Comparison of ENCODE assay signal across 13 cellular contexts in genomic region chr22:44409691-44410316, GRCh38.
"Had no signal": no experiment of that assay in that cellular context is flagged by ENCODE, and none has a peak within 500 bp of the region (broad histone marks: within the 10 kb centered on the region; RNA-seq: fewer than 3 reads in every experiment).

No MANE protein-coding gene starts in this region.

- DNase-seq: activated CD4-positive, alpha-beta T cell treated with anti-CD3 and anti-CD28 coated beads, Interleukin-2, amount 10 ng/mL, durations not matched to agents 7 days and 5 days; activated naive CD4-positive, alpha-beta T cell; activated naive CD8-positive, alpha-beta T cell treated with anti-CD3 and anti-CD28 coated beads, Interleukin-2, amount 10 ng/mL, durations not matched to agents 7 days and 5 days; brain microvascular endothelial cell; effector memory CD4-positive, alpha-beta T cell; foreskin melanocyte; mammary epithelial cell; uterus had no signal

- H3K9me3 Mint-ChIP-seq: activated CD4-positive, alpha-beta T cell treated with anti-CD3 and anti-CD28 coated beads, Interleukin-2, amount 10 ng/mL, durations not matched to agents 7 days and 5 days; activated naive CD8-positive, alpha-beta T cell treated with anti-CD3 and anti-CD28 coated beads, Interleukin-2, amount 10 ng/mL, durations not matched to agents 7 days and 5 days; dendritic cell treated with granulocyte-macrophage colony-stimulating factor and Interleukin-4, amounts not matched to agents 40 ng/mL and 50 ng/mL, for 4 days; natural killer cell treated with Interleukin-12 subunit alpha and Interleukin-12 subunit beta and Interleukin-15 and Interleukin-18, amount 100 ng/mL, for 72 hours; stimulated activated memory B cell treated with anti-CD40 and anti-IgM and Interleukin-4, amounts not matched to agents 10 μg/mL and 1 μg/mL and 100 μg/mL, for 72 hours had no signal

- ATAC-seq: left lobe of liver; natural killer cell treated with Interleukin-12 subunit alpha and Interleukin-12 subunit beta and Interleukin-15 and Interleukin-18, amount 100 ng/mL, for 72 hours; right lobe of liver; stimulated activated memory B cell treated with anti-CD40 and anti-IgM and Interleukin-4, amounts not matched to agents 10 μg/mL and 1 μg/mL and 100 μg/mL, for 72 hours had no signal

- H3K36me3 Mint-ChIP-seq: activated naive CD8-positive, alpha-beta T cell treated with anti-CD3 and anti-CD28 coated beads, Interleukin-2, amount 10 ng/mL, durations not matched to agents 7 days and 5 days; natural killer cell treated with Interleukin-12 subunit alpha and Interleukin-12 subunit beta and Interleukin-15 and Interleukin-18, amount 100 ng/mL, for 72 hours; stimulated activated memory B cell treated with anti-CD40 and anti-IgM and Interleukin-4, amounts not matched to agents 10 μg/mL and 1 μg/mL and 100 μg/mL, for 72 hours had no signal

- H3K27ac Mint-ChIP-seq: activated CD4-positive, alpha-beta T cell treated with anti-CD3 and anti-CD28 coated beads, Interleukin-2, amount 10 ng/mL, durations not matched to agents 7 days and 5 days; activated naive CD8-positive, alpha-beta T cell treated with anti-CD3 and anti-CD28 coated beads, Interleukin-2, amount 10 ng/mL, durations not matched to agents 7 days and 5 days; dendritic cell treated with granulocyte-macrophage colony-stimulating factor and Interleukin-4, amounts not matched to agents 40 ng/mL and 50 ng/mL, for 4 days; natural killer cell treated with Interleukin-12 subunit alpha and Interleukin-12 subunit beta and Interleukin-15 and Interleukin-18, amount 100 ng/mL, for 72 hours; stimulated activated memory B cell treated with anti-CD40 and anti-IgM and Interleukin-4, amounts not matched to agents 10 μg/mL and 1 μg/mL and 100 μg/mL, for 72 hours had no signal

- H3K4me1 Mint-ChIP-seq: activated CD4-positive, alpha-beta T cell treated with anti-CD3 and anti-CD28 coated beads, Interleukin-2, amount 10 ng/mL, durations not matched to agents 7 days and 5 days; activated naive CD8-positive, alpha-beta T cell treated with anti-CD3 and anti-CD28 coated beads, Interleukin-2, amount 10 ng/mL, durations not matched to agents 7 days and 5 days; stimulated activated memory B cell treated with anti-CD40 and anti-IgM and Interleukin-4, amounts not matched to agents 10 μg/mL and 1 μg/mL and 100 μg/mL, for 72 hours had no signal

- H3K27me3 Mint-ChIP-seq: dendritic cell treated with granulocyte-macrophage colony-stimulating factor and Interleukin-4, amounts not matched to agents 40 ng/mL and 50 ng/mL, for 4 days; natural killer cell treated with Interleukin-12 subunit alpha and Interleukin-12 subunit beta and Interleukin-15 and Interleukin-18, amount 100 ng/mL, for 72 hours had no signal

- H3K4me3 Mint-ChIP-seq: activated CD4-positive, alpha-beta T cell treated with anti-CD3 and anti-CD28 coated beads, Interleukin-2, amount 10 ng/mL, durations not matched to agents 7 days and 5 days; activated naive CD8-positive, alpha-beta T cell treated with anti-CD3 and anti-CD28 coated beads, Interleukin-2, amount 10 ng/mL, durations not matched to agents 7 days and 5 days; dendritic cell treated with granulocyte-macrophage colony-stimulating factor and Interleukin-4, amounts not matched to agents 40 ng/mL and 50 ng/mL, for 4 days; natural killer cell treated with Interleukin-12 subunit alpha and Interleukin-12 subunit beta and Interleukin-15 and Interleukin-18, amount 100 ng/mL, for 72 hours; stimulated activated memory B cell treated with anti-CD40 and anti-IgM and Interleukin-4, amounts not matched to agents 10 μg/mL and 1 μg/mL and 100 μg/mL, for 72 hours had no signal
